Comparison of ENCODE assay signal across 9 cellular contexts in genomic region chr6:137389150-137389664, GRCh38.
DNase-seq lines count a peak whose midpoint lies in the region; ATAC-seq and TF ChIP-seq lines count a peak whose summit lies in the region.
"Had no signal": no experiment of that assay in that cellular context is flagged by ENCODE, and none has a peak within 500 bp of the region (broad histone marks: within the 10 kb centered on the region; RNA-seq: fewer than 3 reads in every experiment).

No MANE protein-coding gene starts in this region.

- H3K27me3 ChIP-seq in DND-41 (ENCODE audit: insufficient read depth, low read length, poor library complexity): no peaks in the 10 kb centered on the region

- DNase-seq in DND-41 (peak; percentile 86), SKM-1 (lab: John Stamatoyannopoulos, UW; ENCODE audit: unreplicated experiment) (peak; percentile 86), HuH-7 (ENCODE audit: low spot score) (no peak), Right ventricle myocardium inferior (ENCODE audit: missing footprints) (no peak)
- peak; percentile 81 for DNase-seq in activated naive CD4-positive, alpha-beta T cell treated with anti-CD3 and anti-CD28 coated beads, Interleukin-2, amount 10 ng/mL, durations not matched to agents 7 days and 5 days
- peak; percentile 80 for DNase-seq in stimulated activated CD4-positive, alpha-beta T cell treated with anti-CD3 and anti-CD28 coated beads, Interleukin-15, amount 100 ng/mL, for 24 hours

- no peaks in the 10 kb centered on the region for H3K36me3 ChIP-seq in DND-41 (ENCODE audit: insufficient read depth, low read length)
- H3K36me3 ChIP-seq: thoracic aorta had no signal

- no peaks in the 10 kb centered on the region for H3K79me2 ChIP-seq in DND-41 (ENCODE audit: insufficient read depth, low read length)

- ATAC-seq in DND-41 (ENCODE audit: insufficient read depth, low read depth) (peak; percentile 100), HG02759 (IDR thresholded peaks at IDR 0.05; ENCODE audit: unreplicated experiment) (peak; percentile 78), HG02981 (IDR thresholded peaks at IDR 0.05; ENCODE audit: unreplicated experiment) (no peak), Right ventricle myocardium inferior (no peak)

- H3K4me1 ChIP-seq in DND-41 (ENCODE audit: insufficient read depth, low read length): peaks cover 27% of the 10 kb centered on the region

- H3K4me2 ChIP-seq in DND-41 (ENCODE audit: insufficient read depth, low read length): peak overlapping the region; percentile 58

- H3K4me1 Mint-ChIP-seq in activated naive CD4-positive, alpha-beta T cell treated with anti-CD3 and anti-CD28 coated beads, Interleukin-2, amount 10 ng/mL, durations not matched to agents 7 days and 5 days: peaks cover 44% of the 10 kb centered on the region

- H4K20me1 ChIP-seq in DND-41 (ENCODE audit: insufficient read depth, low read length): no peaks in the 10 kb centered on the region

- H3K27ac Mint-ChIP-seq in activated naive CD4-positive, alpha-beta T cell treated with anti-CD3 and anti-CD28 coated beads, Interleukin-2, amount 10 ng/mL, durations not matched to agents 7 days and 5 days: peak overlapping the region; percentile 86

- CTCF ChIA-PET in activated naive CD4-positive, alpha-beta T cell treated with anti-CD3 and anti-CD28 coated beads, Interleukin-2, amount 10 ng/mL, durations not matched to agents 7 days and 5 days (lab: Charles Lee): interaction anchor here (0.6 to 0.8 kb wide), 3 partner anchors 12 to 248 kb away, joined by 3 read pairs; no protein-coding TSS in a partner anchor

- H3K4me3 ChIP-seq in DND-41 (ENCODE audit: low read depth in 1 of 2, low read length in 2 of 2): 0 out of 4 replicates have a peak overlapping the region, but pooled peaks of 1 of the 2 experiments have one; percentile 28
- H3K4me3 ChIP-seq: thoracic aorta had no signal

- H3K4me3 Mint-ChIP-seq in activated naive CD4-positive, alpha-beta T cell treated with anti-CD3 and anti-CD28 coated beads, Interleukin-2, amount 10 ng/mL, durations not matched to agents 7 days and 5 days: peak overlapping the region; percentile 39

- peaks cover 9% of the 10 kb centered on the region for H3K9me3 Mint-ChIP-seq in activated naive CD4-positive, alpha-beta T cell treated with anti-CD3 and anti-CD28 coated beads, Interleukin-2, amount 10 ng/mL, durations not matched to agents 7 days and 5 days

- peaks cover 18% of the 10 kb centered on the region for H3K36me3 Mint-ChIP-seq in activated naive CD4-positive, alpha-beta T cell treated with anti-CD3 and anti-CD28 coated beads, Interleukin-2, amount 10 ng/mL, durations not matched to agents 7 days and 5 days

- H3K9ac ChIP-seq in DND-41 (ENCODE audit: low read depth, low read length): 0 out of 2 replicates have a peak overlapping the region, but pooled peaks have one; percentile 5

- TF ChIP-seq CTCF in DND-41 (IDR thresholded peaks at IDR 0.05; ENCODE audit: borderline replicate concordance, extremely low read depth, low read length, poor library complexity, severe bottlenecking): no peak

- H3K9me3 ChIP-seq in DND-41 (ENCODE audit: insufficient read depth, low read length, severe bottlenecking): no peaks in the 10 kb centered on the region
- H3K9me3 ChIP-seq: thoracic aorta had no signal

- H3K27me3 Mint-ChIP-seq in activated naive CD4-positive, alpha-beta T cell treated with anti-CD3 and anti-CD28 coated beads, Interleukin-2, amount 10 ng/mL, durations not matched to agents 7 days and 5 days: peaks cover 4% of the 10 kb centered on the region

- peak overlapping the region; percentile 31; the same call in 1 of the 2 replicates for H2AFZ ChIP-seq in DND-41 (ENCODE audit: low read depth, low read length)

- peak overlapping the region; percentile 73 for H3K27ac ChIP-seq in DND-41 (ENCODE audit: low read length)
- H3K27ac ChIP-seq: thoracic aorta had no signal

- intact Hi-C loops in Right ventricle myocardium inferior (cut with DNase I): no loop called here

Comparison
In these comparisons a context has a peak if more than half of its experiments do, and no peak if none do; other contexts are left out.
1. ATAC-seq: peak in DND-41 (single experiment) and HG02759 (single experiment); none in HG02981 (single experiment) and Right ventricle myocardium inferior (single experiment).
2. DNase-seq: peak in DND-41 (single experiment), SKM-1 (single experiment), activated naive CD4-positive, alpha-beta T cell treated with anti-CD3 and anti-CD28 coated beads, Interleukin-2, amount 10 ng/mL, durations not matched to agents 7 days and 5 days (single experiment) and stimulated activated CD4-positive, alpha-beta T cell treated with anti-CD3 and anti-CD28 coated beads, Interleukin-15, amount 100 ng/mL, for 24 hours (single experiment); none in HuH-7 (single experiment) and Right ventricle myocardium inferior (single experiment).